In genomic region chr12:53543539-53543938, GRCh38 we compare ENCODE assay signal across 8 cellular contexts. TPM values are rescaled to one million over a fixed set of nuclear protein-coding genes. Genes with fewer than 3 reads are reported as not detected.
A peak's percentile ranks its signal among the peaks of the same experiment; 100 is the strongest.
DNase-seq lines count a peak whose midpoint lies in the region; ATAC-seq and TF ChIP-seq lines count a peak whose summit lies in the region.

No MANE protein-coding gene starts in this region.

- intact Hi-C loops in thyroid gland (cut with DNase I), result loop anchor here (2.0 kb wide), 1 partner anchor 133 kb away; the partner anchor contains the start of gene ATP5MC2

- H3K9me3 ChIP-seq in thyroid gland, result no peaks in the 10 kb centered on the region

- DNase-seq in AG08396 (ENCODE audit: low spot score), result peak; percentile 65
- DNase-seq in HUDEP-2 (lab: John Stamatoyannopoulos, UW; ENCODE audit: unreplicated experiment in 76 of 76), result peak in 40 of 76 experiments; percentile 1 to 51 (median 20)
- DNase-seq in OCI-M1 (lab: John Stamatoyannopoulos, UW), result peak; percentile 40
- DNase-seq in activated T-helper 9 cell treated with anti-CD3 and anti-CD28 coated beads, Interleukin-2, amount 50 U/mL, for 16 hours (ENCODE audit: low read depth), result peak; percentile 24
- peak in 1 of 2 donors; percentile 45 for DNase-seq in foreskin keratinocyte
- DNase-seq in occipital lobe (lab: John Stamatoyannopoulos, UW), result peak; percentile 9
- DNase-seq in thyroid gland, result peak; percentile 52 to 61

- TF ChIP-seq CTCF in foreskin keratinocyte (conservative IDR thresholded peaks at IDR 0.05) (peak; percentile 93), thyroid gland (IDR thresholded peaks at IDR 0.05) (peak; percentile 58 to 97 (median 80))

- peaks cover 16 to 26% of the 10 kb centered on the region in 2 donors for H3K36me3 ChIP-seq in thyroid gland

- no peak for TF ChIP-seq POLR2A in thyroid gland (IDR thresholded peaks at IDR 0.05)

- H3K27ac ChIP-seq in foreskin keratinocyte (no peak overlapping the region), thyroid gland (peak overlapping the region; percentile 7 to 81 (median 38))

- H3K27me3 ChIP-seq in foreskin keratinocyte, result no peaks in the 10 kb centered on the region
- no peaks in the 10 kb centered on the region for H3K27me3 ChIP-seq in thyroid gland

- ATAC-seq in GM18868 (IDR thresholded peaks at IDR 0.05; ENCODE audit: unreplicated experiment) (peak; percentile 87), foreskin keratinocyte (peak; percentile 80)

- H3K4me1 ChIP-seq in foreskin keratinocyte (no peaks in the 10 kb centered on the region), thyroid gland (peaks cover 18 to 26% of the 10 kb centered on the region in 2 donors)

- no peak overlapping the region for H3K4me3 ChIP-seq in thyroid gland (replicated peaks in 1 of 3)

- WGBS in thyroid gland, 2 donors, result 30 to 32% methylated on average over 5 of the region's 5 CpGs

RNA-seq across cellular contexts. Expression of gene NPFF, which starts 36.3 kb away (rescaled TPM):
- not detected in 2 replicates for total RNA-seq in foreskin keratinocyte
- 0.18 TPM in 1 of 2 replicates, not detected in the other for polyA plus RNA-seq in foreskin keratinocyte
- not detected for total RNA-seq in occipital lobe
- total RNA-seq in thyroid gland, result not detected

RNA-seq across cellular contexts. Expression of gene TARBP2, which starts 42.5 kb away (rescaled TPM):
- total RNA-seq in foreskin keratinocyte, result 46.4 and 48.0 TPM in 2 replicates
- polyA plus RNA-seq in foreskin keratinocyte, result 46.7 and 49.6 TPM in 2 replicates
- 28.1 TPM for total RNA-seq in occipital lobe
- 10 to 100 TPM; 31.2 to 44.8 (median 34.7) TPM for total RNA-seq in thyroid gland

RNA-seq across cellular contexts. Expression of gene MAP3K12, which starts 44.3 kb away (rescaled TPM):
- total RNA-seq in foreskin keratinocyte (11.3 and 13.3 TPM in 2 replicates), occipital lobe (30.9 TPM), thyroid gland (10 to 100 TPM in 2 of 4 donors, 1 to 10 TPM in 2; 5.2 to 12.9 (median 10.6) TPM)
- polyA plus RNA-seq in foreskin keratinocyte, result 10.0 and 10.4 TPM in 2 replicates
